Comparison of ENCODE assay signal across 1 cellular context in the genomic region with DNA sequence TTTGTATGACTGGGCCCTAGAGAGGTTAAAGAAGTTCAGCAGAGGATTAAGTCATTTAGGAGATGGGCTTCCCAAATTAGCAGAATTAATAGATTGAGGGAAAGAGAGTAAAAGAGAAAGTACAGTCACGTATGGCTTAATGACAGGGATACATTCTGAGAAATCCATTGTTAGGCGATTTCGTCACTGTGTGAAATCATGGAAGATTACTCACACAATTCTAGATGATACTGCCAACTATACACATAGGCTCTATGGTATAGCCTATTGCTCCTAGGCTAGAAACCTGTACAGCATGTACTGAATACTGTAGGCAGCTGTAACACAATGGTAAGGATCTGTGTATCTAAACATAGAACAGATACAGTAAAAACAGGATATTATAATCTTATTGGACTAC.
TF ChIP-seq lines count a peak whose summit lies in the region.

No MANE protein-coding gene starts in this region.

TF ChIP-seq in WTC11, 78 proteins besides CTCF, POLR2A, EP300 and RAD21 (continued from another document):
- TF ChIP-seq MXD4 (CRISPR knock-in tag; IDR thresholded peaks at IDR 0.05; ENCODE audit: borderline replicate concordance) (no peak), HMGA2 (CRISPR knock-in tag; IDR thresholded peaks at IDR 0.05) (no peak), ZNF416 (CRISPR knock-in tag; IDR thresholded peaks at IDR 0.05) (no peak), TEAD4 (CRISPR knock-in tag; IDR thresholded peaks at IDR 0.05) (no peak)
- TF ChIP-seq, protein P1, sequence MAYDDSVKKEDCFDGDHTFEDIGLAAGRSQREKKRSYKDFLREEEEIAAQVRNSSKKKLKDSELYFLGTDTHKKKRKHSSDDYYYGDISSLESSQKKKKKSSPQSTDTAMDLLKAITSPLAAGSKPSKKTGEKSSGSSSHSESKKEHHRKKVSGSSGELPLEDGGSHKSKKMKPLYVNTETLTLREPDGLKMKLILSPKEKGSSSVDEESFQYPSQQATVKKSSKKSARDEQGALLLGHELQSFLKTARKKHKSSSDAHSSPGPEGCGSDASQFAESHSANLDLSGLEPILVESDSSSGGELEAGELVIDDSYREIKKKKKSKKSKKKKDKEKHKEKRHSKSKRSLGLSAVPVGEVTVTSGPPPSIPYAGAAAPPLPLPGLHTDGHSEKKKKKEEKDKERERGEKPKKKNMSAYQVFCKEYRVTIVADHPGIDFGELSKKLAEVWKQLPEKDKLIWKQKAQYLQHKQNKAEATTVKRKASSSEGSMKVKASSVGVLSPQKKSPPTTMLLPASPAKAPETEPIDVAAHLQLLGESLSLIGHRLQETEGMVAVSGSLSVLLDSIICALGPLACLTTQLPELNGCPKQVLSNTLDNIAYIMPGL (CRISPR knock-in tag; IDR thresholded peaks at IDR 0.05) = no peak
- TF ChIP-seq, protein P2, sequence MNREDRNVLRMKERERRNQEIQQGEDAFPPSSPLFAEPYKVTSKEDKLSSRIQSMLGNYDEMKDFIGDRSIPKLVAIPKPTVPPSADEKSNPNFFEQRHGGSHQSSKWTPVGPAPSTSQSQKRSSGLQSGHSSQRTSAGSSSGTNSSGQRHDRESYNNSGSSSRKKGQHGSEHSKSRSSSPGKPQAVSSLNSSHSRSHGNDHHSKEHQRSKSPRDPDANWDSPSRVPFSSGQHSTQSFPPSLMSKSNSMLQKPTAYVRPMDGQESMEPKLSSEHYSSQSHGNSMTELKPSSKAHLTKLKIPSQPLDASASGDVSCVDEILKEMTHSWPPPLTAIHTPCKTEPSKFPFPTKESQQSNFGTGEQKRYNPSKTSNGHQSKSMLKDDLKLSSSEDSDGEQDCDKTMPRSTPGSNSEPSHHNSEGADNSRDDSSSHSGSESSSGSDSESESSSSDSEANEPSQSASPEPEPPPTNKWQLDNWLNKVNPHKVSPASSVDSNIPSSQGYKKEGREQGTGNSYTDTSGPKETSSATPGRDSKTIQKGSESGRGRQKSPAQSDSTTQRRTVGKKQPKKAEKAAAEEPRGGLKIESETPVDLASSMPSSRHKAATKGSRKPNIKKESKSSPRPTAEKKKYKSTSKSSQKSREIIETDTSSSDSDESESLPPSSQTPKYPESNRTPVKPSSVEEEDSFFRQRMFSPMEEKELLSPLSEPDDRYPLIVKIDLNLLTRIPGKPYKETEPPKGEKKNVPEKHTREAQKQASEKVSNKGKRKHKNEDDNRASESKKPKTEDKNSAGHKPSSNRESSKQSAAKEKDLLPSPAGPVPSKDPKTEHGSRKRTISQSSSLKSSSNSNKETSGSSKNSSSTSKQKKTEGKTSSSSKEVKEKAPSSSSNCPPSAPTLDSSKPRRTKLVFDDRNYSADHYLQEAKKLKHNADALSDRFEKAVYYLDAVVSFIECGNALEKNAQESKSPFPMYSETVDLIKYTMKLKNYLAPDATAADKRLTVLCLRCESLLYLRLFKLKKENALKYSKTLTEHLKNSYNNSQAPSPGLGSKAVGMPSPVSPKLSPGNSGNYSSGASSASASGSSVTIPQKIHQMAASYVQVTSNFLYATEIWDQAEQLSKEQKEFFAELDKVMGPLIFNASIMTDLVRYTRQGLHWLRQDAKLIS (CRISPR knock-in tag; IDR thresholded peaks at IDR 0.05; ENCODE audit: borderline replicate concordance) = no peak
- TF ChIP-seq, protein P3, sequence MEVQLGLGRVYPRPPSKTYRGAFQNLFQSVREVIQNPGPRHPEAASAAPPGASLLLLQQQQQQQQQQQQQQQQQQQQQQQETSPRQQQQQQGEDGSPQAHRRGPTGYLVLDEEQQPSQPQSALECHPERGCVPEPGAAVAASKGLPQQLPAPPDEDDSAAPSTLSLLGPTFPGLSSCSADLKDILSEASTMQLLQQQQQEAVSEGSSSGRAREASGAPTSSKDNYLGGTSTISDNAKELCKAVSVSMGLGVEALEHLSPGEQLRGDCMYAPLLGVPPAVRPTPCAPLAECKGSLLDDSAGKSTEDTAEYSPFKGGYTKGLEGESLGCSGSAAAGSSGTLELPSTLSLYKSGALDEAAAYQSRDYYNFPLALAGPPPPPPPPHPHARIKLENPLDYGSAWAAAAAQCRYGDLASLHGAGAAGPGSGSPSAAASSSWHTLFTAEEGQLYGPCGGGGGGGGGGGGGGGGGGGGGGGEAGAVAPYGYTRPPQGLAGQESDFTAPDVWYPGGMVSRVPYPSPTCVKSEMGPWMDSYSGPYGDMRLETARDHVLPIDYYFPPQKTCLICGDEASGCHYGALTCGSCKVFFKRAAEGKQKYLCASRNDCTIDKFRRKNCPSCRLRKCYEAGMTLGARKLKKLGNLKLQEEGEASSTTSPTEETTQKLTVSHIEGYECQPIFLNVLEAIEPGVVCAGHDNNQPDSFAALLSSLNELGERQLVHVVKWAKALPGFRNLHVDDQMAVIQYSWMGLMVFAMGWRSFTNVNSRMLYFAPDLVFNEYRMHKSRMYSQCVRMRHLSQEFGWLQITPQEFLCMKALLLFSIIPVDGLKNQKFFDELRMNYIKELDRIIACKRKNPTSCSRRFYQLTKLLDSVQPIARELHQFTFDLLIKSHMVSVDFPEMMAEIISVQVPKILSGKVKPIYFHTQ (CRISPR knock-in tag; IDR thresholded peaks at IDR 0.05) = no peak
- TF ChIP-seq, protein P4, sequence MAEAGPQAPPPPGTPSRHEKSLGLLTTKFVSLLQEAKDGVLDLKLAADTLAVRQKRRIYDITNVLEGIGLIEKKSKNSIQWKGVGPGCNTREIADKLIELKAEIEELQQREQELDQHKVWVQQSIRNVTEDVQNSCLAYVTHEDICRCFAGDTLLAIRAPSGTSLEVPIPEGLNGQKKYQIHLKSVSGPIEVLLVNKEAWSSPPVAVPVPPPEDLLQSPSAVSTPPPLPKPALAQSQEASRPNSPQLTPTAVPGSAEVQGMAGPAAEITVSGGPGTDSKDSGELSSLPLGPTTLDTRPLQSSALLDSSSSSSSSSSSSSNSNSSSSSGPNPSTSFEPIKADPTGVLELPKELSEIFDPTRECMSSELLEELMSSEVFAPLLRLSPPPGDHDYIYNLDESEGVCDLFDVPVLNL (CRISPR knock-in tag; IDR thresholded peaks at IDR 0.05; ENCODE audit: borderline replicate concordance, low read depth) = no peak
